ENCODE assay signal across 8 cellular contexts in genomic region chr7:114084381-114085312, GRCh38.
DNase-seq lines count a peak whose midpoint lies in the region; ATAC-seq lines count a peak whose summit lies in the region.

No MANE protein-coding gene starts in this region.

- H3K4me2 ChIP-seq in trophoblast cell (ENCODE audit: low read length): peak overlapping the region; percentile 97

- no peaks in the 10 kb centered on the region for H3K9me3 Mint-ChIP-seq in activated CD8-positive, alpha-beta memory T cell treated with anti-CD3 and anti-CD28 coated beads, Interleukin-2, amount 10 ng/mL, durations not matched to agents 7 days and 5 days (ENCODE audit: low read depth)
- no peaks in the 10 kb centered on the region for H3K9me3 Mint-ChIP-seq in activated T-cell treated with anti-CD3 and anti-CD28 coated beads, Interleukin-2, amount 50 U/mL, for 72 hours

- no peak overlapping the region for H2BK12ac ChIP-seq in trophoblast cell (ENCODE audit: low read length)

- H3K27ac Mint-ChIP-seq in activated CD8-positive, alpha-beta memory T cell treated with anti-CD3 and anti-CD28 coated beads, Interleukin-2, amount 10 ng/mL, durations not matched to agents 7 days and 5 days: peak overlapping the region; percentile 62
- H3K27ac Mint-ChIP-seq in activated T-cell treated with anti-CD3 and anti-CD28 coated beads, Interleukin-2, amount 50 U/mL, for 72 hours: peak overlapping the region; percentile 85

- H3K4me1 ChIP-seq in trophoblast cell (ENCODE audit: control insufficient read depth in 1 of 2, insufficient read depth in 2 of 2, low read length in 2 of 2): peaks cover 15 to 27% of the 10 kb centered on the region in 2 experiments

- no peak overlapping the region for H4K91ac ChIP-seq in trophoblast cell (ENCODE audit: low read depth, low read length)

- peaks cover 42% of the 10 kb centered on the region for H3K4me1 Mint-ChIP-seq in activated CD8-positive, alpha-beta memory T cell treated with anti-CD3 and anti-CD28 coated beads, Interleukin-2, amount 10 ng/mL, durations not matched to agents 7 days and 5 days
- H3K4me1 Mint-ChIP-seq in activated T-cell treated with anti-CD3 and anti-CD28 coated beads, Interleukin-2, amount 50 U/mL, for 72 hours (ENCODE audit: low read depth): peaks cover 34% of the 10 kb centered on the region

- peaks cover 84% of the 10 kb centered on the region for H3K27me3 Mint-ChIP-seq in activated CD8-positive, alpha-beta memory T cell treated with anti-CD3 and anti-CD28 coated beads, Interleukin-2, amount 10 ng/mL, durations not matched to agents 7 days and 5 days
- peaks cover 90% of the 10 kb centered on the region for H3K27me3 Mint-ChIP-seq in activated T-cell treated with anti-CD3 and anti-CD28 coated beads, Interleukin-2, amount 50 U/mL, for 72 hours (ENCODE audit: low read depth)

- H3K36me3 ChIP-seq in trophoblast cell (ENCODE audit: control insufficient read depth in 1 of 2, insufficient read depth in 2 of 2, low read length in 2 of 2): no peaks in the 10 kb centered on the region

- peak overlapping the region; percentile 59 for H3K4me3 ChIP-seq in trophoblast cell (ENCODE audit: low read depth, low read length)

- H2BK120ac ChIP-seq in trophoblast cell (ENCODE audit: insufficient read depth, low read length, poor library complexity): no peak overlapping the region

- DNase-seq in activated CD8-positive, alpha-beta memory T cell treated with anti-CD3 and anti-CD28 coated beads, Interleukin-2, amount 10 ng/mL, durations not matched to agents 7 days and 5 days: peak; percentile 39
- DNase-seq in activated CD8-positive, alpha-beta memory T cell treated with anti-CD3 and anti-CD28 coated beads for 24 hours: no peak
- DNase-seq in KBM-7: peak; percentile 79
- DNase-seq in activated T-cell treated with anti-CD3 and anti-CD28 coated beads, Interleukin-2, amount 50 U/mL, for 72 hours: peak; percentile 16 to 18
- DNase-seq in Right ventricle myocardium superior: peak; percentile 61
- peak in 1 of 2 donors; percentile 44 for DNase-seq in trophoblast cell
- no peak for DNase-seq in NK-92 treated with Interleukin-12 subunit alpha and Interleukin-12 subunit beta, amount 100 ng/mL, for 24 hours (lab: John Stamatoyannopoulos, UW)

- no peaks in the 10 kb centered on the region for H3K79me2 ChIP-seq in trophoblast cell (ENCODE audit: control insufficient read depth, insufficient read depth, low read length, poor library complexity)

- H2AFZ ChIP-seq in trophoblast cell (ENCODE audit: insufficient read depth, low read length, poor library complexity): peak overlapping the region; percentile 32

- H3K36me3 Mint-ChIP-seq in activated CD8-positive, alpha-beta memory T cell treated with anti-CD3 and anti-CD28 coated beads, Interleukin-2, amount 10 ng/mL, durations not matched to agents 7 days and 5 days: peaks cover 1% of the 10 kb centered on the region
- peaks cover 0 to 4% of the 10 kb centered on the region in 2 donors for H3K36me3 Mint-ChIP-seq in activated T-cell treated with anti-CD3 and anti-CD28 coated beads, Interleukin-2, amount 50 U/mL, for 72 hours (ENCODE audit: insufficient read depth in 2 of 2)

- H3K14ac ChIP-seq in trophoblast cell (ENCODE audit: low read length): no peak overlapping the region

- no peak overlapping the region for H4K12ac ChIP-seq in trophoblast cell (ENCODE audit: low read depth, low read length)

- no peak overlapping the region for H2BK5ac ChIP-seq in trophoblast cell (ENCODE audit: low read depth, low read length, poor library complexity)

- peaks cover 4% of the 10 kb centered on the region for H3K9me3 ChIP-seq in trophoblast cell (ENCODE audit: insufficient read depth, low read depth, low read length)

- H3K27ac ChIP-seq in trophoblast cell (ENCODE audit: low read depth, low read length): no peak overlapping the region

- no peak overlapping the region for H3K23ac ChIP-seq in trophoblast cell (ENCODE audit: low read length)

- H3K9ac ChIP-seq in trophoblast cell (ENCODE audit: low read length): no peak overlapping the region

- H3K4me3 Mint-ChIP-seq in activated CD8-positive, alpha-beta memory T cell treated with anti-CD3 and anti-CD28 coated beads, Interleukin-2, amount 10 ng/mL, durations not matched to agents 7 days and 5 days: peak overlapping the region; percentile 77
- peak overlapping the region; percentile 89 to 94 for H3K4me3 Mint-ChIP-seq in activated T-cell treated with anti-CD3 and anti-CD28 coated beads, Interleukin-2, amount 50 U/mL, for 72 hours

- H3K27me3 ChIP-seq in trophoblast cell (ENCODE audit: insufficient read depth, low read length): peaks cover 43% of the 10 kb centered on the region

- H3K18ac ChIP-seq in trophoblast cell (ENCODE audit: low read length): no peak overlapping the region

- CTCF ChIA-PET in activated CD8-positive, alpha-beta memory T cell treated with anti-CD3 and anti-CD28 coated beads, Interleukin-2, amount 10 ng/mL, durations not matched to agents 7 days and 5 days (lab: Charles Lee): no interaction called here

- intact Hi-C loops in Right ventricle myocardium superior (cut with DNase I): loop anchor here (10.0 kb wide), 1 partner anchor 330 kb away; the partner anchor contains the start of gene FOXP2

- no peaks in the 10 kb centered on the region for H3K79me1 ChIP-seq in trophoblast cell (ENCODE audit: low read length)

- ATAC-seq in activated CD8-positive, alpha-beta memory T cell treated with anti-CD3 and anti-CD28 coated beads, Interleukin-2, amount 10 ng/mL, durations not matched to agents 7 days and 5 days: peak; percentile 18
- peak; percentile 12 to 19 for ATAC-seq in activated T-cell treated with anti-CD3 and anti-CD28 coated beads, Interleukin-2, amount 50 U/mL, for 72 hours (replicated peaks in 1 of 2)
- ATAC-seq in Right ventricle myocardium superior (ENCODE audit: poor library complexity) (peak; percentile 32), HG03442 (IDR thresholded peaks at IDR 0.05; ENCODE audit: unreplicated experiment) (no peak)

- in situ Hi-C loops in KBM-7 (cut with MboI; ENCODE audit: low pct_unique_long_range_greater_than_20kb, low sequenced_read_pairs): loop anchor here (25.0 kb wide), 1 partner anchor 328 kb away; the partner anchor contains the start of gene FOXP2

- WGBS in trophoblast cell (ENCODE audit: extremely low coverage, insufficient coverage, insufficient read length): no CpG with 5 or more reads among the region's 67 CpGs

- no peak overlapping the region for H3K4ac ChIP-seq in trophoblast cell (ENCODE audit: low read depth, low read length)

- no peak overlapping the region for H4K8ac ChIP-seq in trophoblast cell (ENCODE audit: low read depth, low read length)

- no peak overlapping the region for H2AK5ac ChIP-seq in trophoblast cell (ENCODE audit: low read length)

Comparison
In these comparisons a context has a peak if more than half of its experiments do, and no peak if none do; other contexts are left out.
1. DNase-seq: peak in activated CD8-positive, alpha-beta memory T cell treated with anti-CD3 and anti-CD28 coated beads, Interleukin-2, amount 10 ng/mL, durations not matched to agents 7 days and 5 days (single experiment), KBM-7 (single experiment), activated T-cell treated with anti-CD3 and anti-CD28 coated beads, Interleukin-2, amount 50 U/mL, for 72 hours (2 of 2) and Right ventricle myocardium superior (single experiment); none in activated CD8-positive, alpha-beta memory T cell treated with anti-CD3 and anti-CD28 coated beads for 24 hours (single experiment) and NK-92 treated with Interleukin-12 subunit alpha and Interleukin-12 subunit beta, amount 100 ng/mL, for 24 hours (single experiment).